ENCODE assay signal across 8 cellular contexts in genomic region chr15:99565031-99565280, GRCh38. TPM values are rescaled to one million over a fixed set of nuclear protein-coding genes. Genes with fewer than 3 reads are reported as not detected.
DNase-seq lines count a peak whose midpoint lies in the region; ATAC-seq and TF ChIP-seq lines count a peak whose summit lies in the region.

No MANE protein-coding gene starts in this region.

- no peaks in the 10 kb centered on the region for H3K9me3 ChIP-seq in thoracic aorta

- H3K4me1 ChIP-seq in thoracic aorta (ENCODE audit: control insufficient read depth in 1 of 2, low read depth in 2 of 2) = peaks cover 28 to 33% of the 10 kb centered on the region in 2 donors

- H3K27ac ChIP-seq in layer of hippocampus (ENCODE audit: low read depth, low read length) = peak overlapping the region; percentile 96
- H3K27ac ChIP-seq in thoracic aorta = peak overlapping the region; percentile 94 to 96

- H3K27ac Mint-ChIP-seq in activated CD4-positive, alpha-beta T cell treated with anti-CD3 and anti-CD28 coated beads, Interleukin-2, amount 10 ng/mL, durations not matched to agents 24 days and 14 days = peak overlapping the region; percentile 48
- peak overlapping the region; percentile 51 for H3K27ac Mint-ChIP-seq in activated T-helper 1 cell treated with anti-CD3 and anti-CD28 coated beads, Interleukin-12 subunit alpha, Interleukin-12 subunit beta, Interleukin-2, Interleukin-4 antibody, amounts not matched to agents 30 ng/mL and 10 ng/mL and 1 ng/mL, durations not matched to agents 14 hours and 24 hours and 36 hours

- no peaks in the 10 kb centered on the region for H3K36me3 ChIP-seq in thoracic aorta

- H3K36me3 Mint-ChIP-seq in activated CD4-positive, alpha-beta T cell treated with anti-CD3 and anti-CD28 coated beads, Interleukin-2, amount 10 ng/mL, durations not matched to agents 24 days and 14 days (ENCODE audit: low read depth) = peaks cover 3% of the 10 kb centered on the region
- H3K36me3 Mint-ChIP-seq in activated T-helper 1 cell treated with anti-CD3 and anti-CD28 coated beads, Interleukin-12 subunit alpha, Interleukin-12 subunit beta, Interleukin-2, Interleukin-4 antibody, amounts not matched to agents 30 ng/mL and 10 ng/mL and 1 ng/mL, durations not matched to agents 14 hours and 24 hours and 36 hours (ENCODE audit: low read depth) = peaks cover 7% of the 10 kb centered on the region

- H3K4me1 Mint-ChIP-seq in activated CD4-positive, alpha-beta T cell treated with anti-CD3 and anti-CD28 coated beads, Interleukin-2, amount 10 ng/mL, durations not matched to agents 24 days and 14 days = peaks cover 27% of the 10 kb centered on the region
- H3K4me1 Mint-ChIP-seq in activated T-helper 1 cell treated with anti-CD3 and anti-CD28 coated beads, Interleukin-12 subunit alpha, Interleukin-12 subunit beta, Interleukin-2, Interleukin-4 antibody, amounts not matched to agents 30 ng/mL and 10 ng/mL and 1 ng/mL, durations not matched to agents 14 hours and 24 hours and 36 hours (ENCODE audit: low read depth) = peaks cover 36% of the 10 kb centered on the region

- no peak for ATAC-seq in thoracic aorta (ENCODE audit: insufficient number of reproducible peaks, low FRiP score, low read depth)

- TF ChIP-seq CTCF in thoracic aorta (IDR thresholded peaks at IDR 0.05) = no peak

- H3K9me3 Mint-ChIP-seq in activated CD4-positive, alpha-beta T cell treated with anti-CD3 and anti-CD28 coated beads, Interleukin-2, amount 10 ng/mL, durations not matched to agents 24 days and 14 days = no peaks in the 10 kb centered on the region
- H3K9me3 Mint-ChIP-seq in activated T-helper 1 cell treated with anti-CD3 and anti-CD28 coated beads, Interleukin-12 subunit alpha, Interleukin-12 subunit beta, Interleukin-2, Interleukin-4 antibody, amounts not matched to agents 30 ng/mL and 10 ng/mL and 1 ng/mL, durations not matched to agents 14 hours and 24 hours and 36 hours = no peaks in the 10 kb centered on the region

- H3K27me3 ChIP-seq in layer of hippocampus (ENCODE audit: control insufficient read depth, insufficient read depth, low read length) (no peaks in the 10 kb centered on the region), thoracic aorta (replicated peaks; ENCODE audit: insufficient read depth) (no peaks in the 10 kb centered on the region)

- H3K4me3 Mint-ChIP-seq in activated CD4-positive, alpha-beta T cell treated with anti-CD3 and anti-CD28 coated beads, Interleukin-2, amount 10 ng/mL, durations not matched to agents 24 days and 14 days = peak overlapping the region; percentile 61
- H3K4me3 Mint-ChIP-seq in activated T-helper 1 cell treated with anti-CD3 and anti-CD28 coated beads, Interleukin-12 subunit alpha, Interleukin-12 subunit beta, Interleukin-2, Interleukin-4 antibody, amounts not matched to agents 30 ng/mL and 10 ng/mL and 1 ng/mL, durations not matched to agents 14 hours and 24 hours and 36 hours = no peak overlapping the region

- H3K4me3 ChIP-seq in thoracic aorta = peak overlapping the region; percentile 67

- H3K27me3 Mint-ChIP-seq in activated CD4-positive, alpha-beta T cell treated with anti-CD3 and anti-CD28 coated beads, Interleukin-2, amount 10 ng/mL, durations not matched to agents 24 days and 14 days = peaks cover 11% of the 10 kb centered on the region
- peaks cover 4% of the 10 kb centered on the region for H3K27me3 Mint-ChIP-seq in activated T-helper 1 cell treated with anti-CD3 and anti-CD28 coated beads, Interleukin-12 subunit alpha, Interleukin-12 subunit beta, Interleukin-2, Interleukin-4 antibody, amounts not matched to agents 30 ng/mL and 10 ng/mL and 1 ng/mL, durations not matched to agents 14 hours and 24 hours and 36 hours (ENCODE audit: insufficient read depth)

- intact Hi-C loops in activated CD4-positive, alpha-beta T cell treated with anti-CD3 and anti-CD28 coated beads, Interleukin-2, amount 10 ng/mL, durations not matched to agents 24 days and 14 days (cut with micrococcal nuclease) = loop anchor here (1.0 to 5.0 kb wide), 4 partner anchors 42 to 314 kb away; partner anchors contain the start of gene LRRC28
- intact Hi-C loops in activated T-helper 1 cell treated with anti-CD3 and anti-CD28 coated beads, Interleukin-12 subunit alpha, Interleukin-12 subunit beta, Interleukin-2, Interleukin-4 antibody, amounts not matched to agents 30 ng/mL and 10 ng/mL and 1 ng/mL, durations not matched to agents 14 hours and 24 hours and 36 hours (cut with micrococcal nuclease) = loop anchor here (1.0 to 10.0 kb wide), 9 partner anchors 52 to 1040 kb away; partner anchors contain the start of genes ASB7, LINS1, LRRC28 and LYSMD4

- DNase-seq in activated CD4-positive, alpha-beta T cell treated with anti-CD3 and anti-CD28 coated beads, Interleukin-2, amount 10 ng/mL, durations not matched to agents 24 days and 14 days = no peak
- no peak for DNase-seq in activated CD4-positive, alpha-beta T cell treated with anti-CD3 and anti-CD28 coated beads, Interleukin-2, amount 50 U/mL, for 4 hours
- no peak for DNase-seq in activated T-helper 1 cell treated with anti-CD3 and anti-CD28 coated beads, Interleukin-12 subunit alpha, Interleukin-12 subunit beta, Interleukin-2, Interleukin-4 antibody, amounts not matched to agents 30 ng/mL and 10 ng/mL and 1 ng/mL, durations not matched to agents 14 hours and 24 hours and 36 hours (ENCODE audit: low spot score)
- peak; percentile 26 for DNase-seq in thoracic aorta (ENCODE audit: low spot score)
- no peak for DNase-seq in RKO (ENCODE audit: low spot score)
- no peak for DNase-seq in ureter (ENCODE audit: low spot score)
- DNase-seq in NCI-H2227 (lab: John Stamatoyannopoulos, UW; ENCODE audit: unreplicated experiment) = no peak

RNA-seq across cellular contexts. Expression of gene MEF2A, which starts 0.8 kb away (rescaled TPM):
- 24.7 and 25.3 TPM in 2 replicates for total RNA-seq in activated CD4-positive, alpha-beta T cell treated with anti-CD3 and anti-CD28 coated beads, Interleukin-2, amount 10 ng/mL, durations not matched to agents 24 days and 14 days
- total RNA-seq in activated T-helper 1 cell treated with anti-CD3 and anti-CD28 coated beads, Interleukin-12 subunit alpha, Interleukin-12 subunit beta, Interleukin-2, Interleukin-4 antibody, amounts not matched to agents 30 ng/mL and 10 ng/mL and 1 ng/mL, durations not matched to agents 14 hours and 24 hours and 36 hours = 27.4 and 30.2 TPM in 2 replicates
- 100 to 1,000 TPM; 164 to 168 TPM for total RNA-seq in thoracic aorta
- total RNA-seq in ureter = 74.2 TPM
